ENCODE assay signal across 10 cellular contexts in genomic region chrX:19885732-19886131, GRCh38. TPM values are rescaled to one million over a fixed set of nuclear protein-coding genes. Genes with fewer than 3 reads are reported as not detected.
DNase-seq lines count a peak whose midpoint lies in the region; ATAC-seq and TF ChIP-seq lines count a peak whose summit lies in the region.
"Had no signal": no experiment of that assay in that cellular context is flagged by ENCODE, and none has a peak within 500 bp of the region (broad histone marks: within the 10 kb centered on the region; RNA-seq: fewer than 3 reads in every experiment).

No MANE protein-coding gene starts in this region.

- dilution Hi-C loops in mammary epithelial cell (cut with HindIII; ENCODE audit: low sequenced_read_pairs), result no loop called here

- H3K4me1 Mint-ChIP-seq in MCF 10A (ENCODE audit: insufficient read depth, unreplicated experiment), result peaks cover 12% of the 10 kb centered on the region

- no peaks in the 10 kb centered on the region for H4K20me1 ChIP-seq in mammary epithelial cell (ENCODE audit: insufficient read depth, low read length)
- no peaks in the 10 kb centered on the region for H4K20me1 ChIP-seq in hepatocyte (ENCODE audit: insufficient read depth, poor library complexity, severe bottlenecking)

- H3K27me3 Mint-ChIP-seq in MCF 10A (ENCODE audit: insufficient read depth, unreplicated experiment), result peaks cover 38% of the 10 kb centered on the region

- in situ Hi-C loops in mammary epithelial cell (cut with MboI; ENCODE audit: low sequenced_read_pairs in 2 of 2), result loop anchor here (10.0 to 25.0 kb wide), 2 partner anchors 151 to 298 kb away; no protein-coding TSS in a partner anchor

- H3K36me3 Mint-ChIP-seq in MCF 10A (ENCODE audit: insufficient read depth, unreplicated experiment), result no peaks in the 10 kb centered on the region

- H3K4me1 ChIP-seq in mammary epithelial cell (ENCODE audit: insufficient read depth, low read length), result peaks cover 14% of the 10 kb centered on the region
- H3K4me1 ChIP-seq in SJCRH30, result no peaks in the 10 kb centered on the region
- H3K4me1 ChIP-seq in hepatocyte (ENCODE audit: insufficient read depth), result no peaks in the 10 kb centered on the region
- H3K4me1 ChIP-seq in suprapubic skin, result no peaks in the 10 kb centered on the region

- TF ChIP-seq CTCF in MCF 10A (IDR thresholded peaks at IDR 0.05; ENCODE audit: unreplicated experiment) (no peak), mammary epithelial cell (conservative IDR thresholded peaks at IDR 0.05 in 1 of 2, IDR thresholded peaks at IDR 0.05 in 1 of 2; ENCODE audit: extremely low read depth in 1 of 2, insufficient read depth in 1 of 2, low read depth in 1 of 2, low read length in 2 of 2) (no peak), hepatocyte (IDR thresholded peaks at IDR 0.05; ENCODE audit: poor library complexity) (no peak), suprapubic skin (IDR thresholded peaks at IDR 0.05) (no peak)

- ATAC-seq in HG03565 (IDR thresholded peaks at IDR 0.05; ENCODE audit: unreplicated experiment), result no peak
- ATAC-seq in GM21526 (IDR thresholded peaks at IDR 0.05; ENCODE audit: low FRiP score, unreplicated experiment), result no peak

- WGBS in mammary epithelial cell (ENCODE audit: low coverage, missing lambda C conversion rate), result 91% methylated on average over 2 of the region's 2 CpGs
- 83% methylated on average over 2 of the region's 2 CpGs for WGBS in hepatocyte (ENCODE audit: low lambda C conversion rate, missing lambda C conversion rate)
- WGBS in suprapubic skin, result 63% methylated on average over 2 of the region's 2 CpGs

- H3K4me2 ChIP-seq in mammary epithelial cell (ENCODE audit: insufficient read depth, low read depth, low read length) (no peak overlapping the region), hepatocyte (peak overlapping the region; percentile 82)

- no peak overlapping the region for H3K4me3 Mint-ChIP-seq in MCF 10A (ENCODE audit: unreplicated experiment)

- H3K27ac Mint-ChIP-seq in MCF 10A (ENCODE audit: low read depth, unreplicated experiment), result no peak overlapping the region

- no peak overlapping the region for H3K9ac ChIP-seq in mammary epithelial cell (ENCODE audit: insufficient read depth, low read length)

- intact Hi-C loops in MCF 10A (cut with micrococcal nuclease) (loop anchor here (5.0 kb wide), 1 partner anchor 213 kb away; no protein-coding TSS in a partner anchor), mammary epithelial cell (cut with micrococcal nuclease) (no loop called here)

- no peaks in the 10 kb centered on the region for H3K9me3 ChIP-seq in mammary epithelial cell (replicated peaks; ENCODE audit: insufficient read depth, low read length)
- no peaks in the 10 kb centered on the region for H3K9me3 ChIP-seq in SJCRH30 (replicated peaks)
- H3K9me3 ChIP-seq in hepatocyte (ENCODE audit: low read depth), result no peaks in the 10 kb centered on the region
- H3K9me3 ChIP-seq in suprapubic skin, result no peaks in the 10 kb centered on the region
- H3K9me3 ChIP-seq: uterus had no signal

- H3K27me3 ChIP-seq in mammary epithelial cell (ENCODE audit: insufficient read depth, low read length) (no peaks in the 10 kb centered on the region), SJCRH30 (no peaks in the 10 kb centered on the region), hepatocyte (no peaks in the 10 kb centered on the region), suprapubic skin (no peaks in the 10 kb centered on the region)
- H3K27me3 ChIP-seq: uterus had no signal

- TF ChIP-seq POLR2A in suprapubic skin (IDR thresholded peaks at IDR 0.05), result no peak

- no peak overlapping the region for H3K27ac ChIP-seq in mammary epithelial cell (ENCODE audit: insufficient read depth, low read depth, low read length)
- H3K27ac ChIP-seq in SJCRH30, result no peak overlapping the region
- no peak overlapping the region for H3K27ac ChIP-seq in hepatocyte
- no peak overlapping the region for H3K27ac ChIP-seq in suprapubic skin
- H3K27ac ChIP-seq: uterus had no signal

- no peak for DNase-seq in MCF 10A (ENCODE audit: unreplicated experiment)
- no peak for DNase-seq in mammary epithelial cell
- no peak for DNase-seq in SJCRH30
- no peak for DNase-seq in hepatocyte (ENCODE audit: low spot score)
- no peak for DNase-seq in suprapubic skin (ENCODE audit: low spot score in 2 of 2)
- no peak for DNase-seq in DMS 273 treated with DMSO at 0.1 percent for 48 hours (lab: John Stamatoyannopoulos, UW)
- DNase-seq: stimulated activated CD4-positive, alpha-beta T cell treated with anti-CD3 and anti-CD28 coated beads, Interleukin-1b, Interleukin-23, amount 100 ng/mL, for 48 hours; uterus had no signal

- no peaks in the 10 kb centered on the region for H3K36me3 ChIP-seq in mammary epithelial cell (ENCODE audit: insufficient read depth, low read length)
- no peaks in the 10 kb centered on the region for H3K36me3 ChIP-seq in SJCRH30
- no peaks in the 10 kb centered on the region for H3K36me3 ChIP-seq in hepatocyte (replicated peaks; ENCODE audit: insufficient read depth, low read depth)
- no peaks in the 10 kb centered on the region for H3K36me3 ChIP-seq in suprapubic skin
- H3K36me3 ChIP-seq: uterus had no signal

- POLR2A ChIA-PET in MCF 10A (lab: Yijun Ruan, JAX), result interaction anchor here (0.8 kb wide), 1 partner anchor 33 kb away, joined by 3 read pairs; no protein-coding TSS in a partner anchor

- H3K4me3 ChIP-seq in mammary epithelial cell (replicated peaks in 1 of 3; ENCODE audit: insufficient read depth in 1 of 3, low read depth in 2 of 3, low read length in 3 of 3), result no peak overlapping the region
- peak overlapping the region; percentile 99 for H3K4me3 ChIP-seq in SJCRH30
- H3K4me3 ChIP-seq in hepatocyte, result no peak overlapping the region
- H3K4me3 ChIP-seq in suprapubic skin, result peak overlapping the region; percentile 70

- BruUV-seq in MCF 10A (replicated peaks; lab: Mats Ljungman, UMichigan) (TSS peak; percentile 21), mammary epithelial cell (replicated peaks; lab: Mats Ljungman, UMichigan) (no TSS peak)

- H3K79me2 ChIP-seq in mammary epithelial cell (ENCODE audit: insufficient read depth, low read length), result peaks cover 13% of the 10 kb centered on the region
- H3K79me2 ChIP-seq in hepatocyte, result peaks cover 5% of the 10 kb centered on the region

- no peaks in the 10 kb centered on the region for H3K9me2 ChIP-seq in hepatocyte (replicated peaks; ENCODE audit: insufficient read depth)

- H2AFZ ChIP-seq in mammary epithelial cell (ENCODE audit: low read depth, low read length), result no peak overlapping the region
- H2AFZ ChIP-seq in hepatocyte, result no peak overlapping the region

- TF ChIP-seq EP300 in suprapubic skin (IDR thresholded peaks at IDR 0.05), result no peak

- H3K9me3 Mint-ChIP-seq in MCF 10A (ENCODE audit: unreplicated experiment), result no peaks in the 10 kb centered on the region

- CTCF ChIA-PET in MCF 10A (lab: Yijun Ruan, JAX), result no interaction called here
- CTCF ChIA-PET in mammary epithelial cell (lab: Charles Lee; ENCODE audit: low non-redundant PET), result no interaction called here

RNA-seq across cellular contexts. Expression of gene SH3KBP1, which starts 1.7 kb away (rescaled TPM):
- total RNA-seq in MCF 10A (2022), result 47.3 and 66.1 TPM in 2 replicates
- 10 to 100 TPM; 16.2 to 56.3 TPM for total RNA-seq in mammary epithelial cell
- 39.8 TPM for polyA plus RNA-seq in mammary epithelial cell
- 21.9 TPM for polyA minus RNA-seq in mammary epithelial cell
- 64.2 and 66.1 TPM in 2 replicates for total RNA-seq in SJCRH30 (2014; rRNA removed; shearing (Covaris generic))
- 15.2 and 16.9 TPM in 2 replicates for total RNA-seq in hepatocyte
- polyA plus RNA-seq in hepatocyte, result 14.2 and 18.1 TPM in 2 replicates
- total RNA-seq in suprapubic skin, result 10 to 100 TPM in 3 of 4 donors, 1 to 10 TPM in 1; 6.8 to 18.5 (median 14.1) TPM

Comparison
In these comparisons a context has a peak if more than half of its experiments do, and no peak if none do; other contexts are left out.
1. H3K4me3 ChIP-seq: peak in SJCRH30 (single experiment) and suprapubic skin (single experiment); none in mammary epithelial cell (0 of 3) and hepatocyte (single experiment).